In genomic region chr19:40055049-40055448, GRCh38 we compare ENCODE assay signal across 8 cellular contexts. TPM values are rescaled to one million over a fixed set of nuclear protein-coding genes. Genes with fewer than 3 reads are reported as not detected.
A peak's percentile ranks its signal among the peaks of the same experiment; 100 is the strongest.
DNase-seq lines count a peak whose midpoint lies in the region; ATAC-seq and TF ChIP-seq lines count a peak whose summit lies in the region.

No MANE protein-coding gene starts in this region.

- H3K9me3 ChIP-seq in HCT116 (ENCODE audit: control insufficient read depth in 1 of 2, insufficient read depth in 1 of 2, low read depth in 1 of 2, low read length in 2 of 2): peaks cover 9 to 15% of the 10 kb centered on the region in 2 experiments; a peak in 3 of 4 replicates

- no peaks in the 10 kb centered on the region for H3K27me3 ChIP-seq in HCT116 (ENCODE audit: insufficient read depth, low read length)

- intact Hi-C loops in HCT116 (cut with micrococcal nuclease): no loop called here

- no TSS peak for BruUV-seq in HCT116 (replicated peaks; lab: Mats Ljungman, UMichigan)

- no peaks in the 10 kb centered on the region for H3K9me2 ChIP-seq in HCT116 (ENCODE audit: insufficient read depth)

- H3K36me3 Mint-ChIP-seq in activated CD4-positive, alpha-beta memory T cell treated with anti-CD3 and anti-CD28 coated beads, Interleukin-2, amount 10 ng/mL, durations not matched to agents 7 days and 5 days (ENCODE audit: low read depth): peaks cover 54% of the 10 kb centered on the region
- H3K36me3 Mint-ChIP-seq in stimulated activated effector memory CD8-positive, alpha-beta T cell treated with anti-CD3 and anti-CD28 coated beads, Interleukin-12 subunit alpha, Interleukin-12 subunit beta, amount 100 ng/mL, for 72 hours: peaks cover 6% of the 10 kb centered on the region

- H3K4me1 Mint-ChIP-seq in activated CD4-positive, alpha-beta memory T cell treated with anti-CD3 and anti-CD28 coated beads, Interleukin-2, amount 10 ng/mL, durations not matched to agents 7 days and 5 days: peaks cover 43% of the 10 kb centered on the region
- H3K4me1 Mint-ChIP-seq in stimulated activated effector memory CD8-positive, alpha-beta T cell treated with anti-CD3 and anti-CD28 coated beads, Interleukin-12 subunit alpha, Interleukin-12 subunit beta, amount 100 ng/mL, for 72 hours: peaks cover 47% of the 10 kb centered on the region

- no peak overlapping the region for H2AFZ ChIP-seq in HCT116 (ENCODE audit: low read depth, low read length, poor library complexity, severe bottlenecking)

- peak overlapping the region; percentile 90 for H3K4me2 ChIP-seq in HCT116 (ENCODE audit: low read length)

- H3K79me2 ChIP-seq in HCT116 (ENCODE audit: insufficient read depth, low read length): peaks cover 8% of the 10 kb centered on the region

- H3K27ac Mint-ChIP-seq in activated CD4-positive, alpha-beta memory T cell treated with anti-CD3 and anti-CD28 coated beads, Interleukin-2, amount 10 ng/mL, durations not matched to agents 7 days and 5 days: no peak overlapping the region
- peak overlapping the region; percentile 96 for H3K27ac Mint-ChIP-seq in stimulated activated effector memory CD8-positive, alpha-beta T cell treated with anti-CD3 and anti-CD28 coated beads, Interleukin-12 subunit alpha, Interleukin-12 subunit beta, amount 100 ng/mL, for 72 hours

- TF ChIP-seq POLR2A in HCT116 (IDR thresholded peaks at IDR 0.05; ENCODE audit: borderline replicate concordance, extremely low read depth, insufficient read depth, insufficient read length): no peak

- H3K4me3 ChIP-seq in HCT116 (replicated peaks in 1 of 2; ENCODE audit: low read depth in 1 of 2, low read length in 2 of 2) (peak overlapping the region; percentile 79 to 80), iPS-11a (ENCODE audit: low read depth, low read length) (peak overlapping the region; percentile 98)

- H3K9me3 Mint-ChIP-seq in activated CD4-positive, alpha-beta memory T cell treated with anti-CD3 and anti-CD28 coated beads, Interleukin-2, amount 10 ng/mL, durations not matched to agents 7 days and 5 days: peaks cover 30% of the 10 kb centered on the region
- H3K9me3 Mint-ChIP-seq in stimulated activated effector memory CD8-positive, alpha-beta T cell treated with anti-CD3 and anti-CD28 coated beads, Interleukin-12 subunit alpha, Interleukin-12 subunit beta, amount 100 ng/mL, for 72 hours: peaks cover 14% of the 10 kb centered on the region

- no peak for TF ChIP-seq CTCF in HCT116 (IDR thresholded peaks at IDR 0.05 in 2 of 3, conservative IDR thresholded peaks at IDR 0.05 in 1 of 3; ENCODE audit: borderline replicate concordance in 1 of 3, insufficient read depth in 1 of 3, low read depth in 2 of 3, low read length in 2 of 3)

- DNase-seq in HCT116 (ENCODE audit: low read depth, low spot score): no peak
- no peak for DNase-seq in activated CD4-positive, alpha-beta memory T cell treated with anti-CD3 and anti-CD28 coated beads, Interleukin-2, amount 10 ng/mL, durations not matched to agents 7 days and 5 days
- no peak for DNase-seq in stimulated activated effector memory CD8-positive, alpha-beta T cell treated with anti-CD3 and anti-CD28 coated beads, Interleukin-12 subunit alpha, Interleukin-12 subunit beta, amount 100 ng/mL, for 72 hours (ENCODE audit: low spot score in 2 of 2)
- DNase-seq in superior temporal gyrus (ENCODE audit: extremely low spot score): no peak
- no peak for DNase-seq in DMS153 (lab: John Stamatoyannopoulos, UW)
- DNase-seq in COLO829 (ENCODE audit: low spot score): no peak

- no peaks in the 10 kb centered on the region for H4K20me1 ChIP-seq in HCT116 (ENCODE audit: insufficient read depth)

- H3K27me3 Mint-ChIP-seq in activated CD4-positive, alpha-beta memory T cell treated with anti-CD3 and anti-CD28 coated beads, Interleukin-2, amount 10 ng/mL, durations not matched to agents 7 days and 5 days: peaks cover 16% of the 10 kb centered on the region

- no peak overlapping the region for H3K27ac ChIP-seq in HCT116 (ENCODE audit: low read depth, low read length)

- CTCF ChIA-PET in HCT116 (lab: Charles Lee): no interaction called here
- CTCF ChIA-PET in activated CD4-positive, alpha-beta memory T cell treated with anti-CD3 and anti-CD28 coated beads, Interleukin-2, amount 10 ng/mL, durations not matched to agents 7 days and 5 days (lab: Charles Lee): interaction anchor here (0.7 to 3.1 kb wide), 2 partner anchors 85 to 89 kb away, joined by 3 to 10 read pairs; partner anchors contain the start of gene PSMC4

- POLR2A ChIA-PET in HCT116 (lab: Charles Lee): no interaction called here
- POLR2A ChIA-PET in activated CD4-positive, alpha-beta memory T cell treated with anti-CD3 and anti-CD28 coated beads, Interleukin-2, amount 10 ng/mL, durations not matched to agents 7 days and 5 days (lab: Charles Lee): interaction anchor here (1.8 to 1.9 kb wide), 2 partner anchors 59 to 85 kb away, joined by 8 to 10 read pairs; partner anchors contain the start of genes PSMC4 and ZNF546

- ATAC-seq in HCT116 (no peak), HG03571 (IDR thresholded peaks at IDR 0.05; ENCODE audit: unreplicated experiment) (no peak)
- ATAC-seq in stimulated activated effector memory CD8-positive, alpha-beta T cell treated with anti-CD3 and anti-CD28 coated beads, Interleukin-12 subunit alpha, Interleukin-12 subunit beta, amount 100 ng/mL, for 72 hours: no peak

- H3K36me3 ChIP-seq in HCT116 (ENCODE audit: control insufficient read depth in 1 of 2, insufficient read depth in 2 of 2, low read length in 2 of 2): no peaks in the 10 kb centered on the region

- H3K4me3 Mint-ChIP-seq in activated CD4-positive, alpha-beta memory T cell treated with anti-CD3 and anti-CD28 coated beads, Interleukin-2, amount 10 ng/mL, durations not matched to agents 7 days and 5 days: peak overlapping the region; percentile 99
- peak overlapping the region; percentile 99 for H3K4me3 Mint-ChIP-seq in stimulated activated effector memory CD8-positive, alpha-beta T cell treated with anti-CD3 and anti-CD28 coated beads, Interleukin-12 subunit alpha, Interleukin-12 subunit beta, amount 100 ng/mL, for 72 hours

- H3K9ac ChIP-seq in HCT116 (ENCODE audit: low read length): peak overlapping the region; percentile 64; the same call in 1 of the 2 replicates

- H3K4me1 ChIP-seq in HCT116 (ENCODE audit: control insufficient read depth in 1 of 2, insufficient read depth in 2 of 2, low read length in 2 of 2): peaks cover 2 to 17% of the 10 kb centered on the region in 2 experiments; a peak in 1 of 4 replicates

- RAD21 ChIA-PET in HCT116 (lab: Charles Lee; ENCODE audit: low non-redundant PET in 1 of 2, low total read pairs in 2 of 2, uncharacterized antibody in 2 of 2, unreplicated experiment in 2 of 2): no interaction called here

- no peak for TF ChIP-seq RAD21 in HCT116 (IDR thresholded peaks at IDR 0.05; ENCODE audit: low read depth)

TF ChIP-seq in HCT116, 20 proteins besides CTCF, POLR2A, EP300 and RAD21 (continues in another document):
- TF ChIP-seq MAX (IDR thresholded peaks at IDR 0.05) (no peak), POLR2AphosphoS5 (IDR thresholded peaks at IDR 0.05; ENCODE audit: low read depth, low read length) (no peak), ZFX (IDR thresholded peaks at IDR 0.05) (no peak), EGR1 (IDR thresholded peaks at IDR 0.05; ENCODE audit: low read depth) (no peak), JUND (IDR thresholded peaks at IDR 0.05) (no peak), CBX3 (IDR thresholded peaks at IDR 0.05; ENCODE audit: low read depth) (no peak), EZH2 (IDR thresholded peaks at IDR 0.05) (no peak), SRF (IDR thresholded peaks at IDR 0.05; ENCODE audit: low read depth) (no peak), EZH2phosphoT487 (IDR thresholded peaks at IDR 0.05; ENCODE audit: borderline replicate concordance) (no peak), ELF1 (IDR thresholded peaks at IDR 0.05; ENCODE audit: borderline replicate concordance, low read depth) (no peak), SIN3A (IDR thresholded peaks at IDR 0.05; ENCODE audit: low read depth) (no peak), CEBPB (IDR thresholded peaks at IDR 0.05; ENCODE audit: low read depth) (no peak), FOSL1 (IDR thresholded peaks at IDR 0.05; ENCODE audit: low read depth) (no peak)
- TF ChIP-seq, protein P1, sequence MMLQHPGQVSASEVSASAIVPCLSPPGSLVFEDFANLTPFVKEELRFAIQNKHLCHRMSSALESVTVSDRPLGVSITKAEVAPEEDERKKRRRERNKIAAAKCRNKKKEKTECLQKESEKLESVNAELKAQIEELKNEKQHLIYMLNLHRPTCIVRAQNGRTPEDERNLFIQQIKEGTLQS (IDR thresholded peaks at IDR 0.05): no peak
- TF ChIP-seq, protein P2, sequence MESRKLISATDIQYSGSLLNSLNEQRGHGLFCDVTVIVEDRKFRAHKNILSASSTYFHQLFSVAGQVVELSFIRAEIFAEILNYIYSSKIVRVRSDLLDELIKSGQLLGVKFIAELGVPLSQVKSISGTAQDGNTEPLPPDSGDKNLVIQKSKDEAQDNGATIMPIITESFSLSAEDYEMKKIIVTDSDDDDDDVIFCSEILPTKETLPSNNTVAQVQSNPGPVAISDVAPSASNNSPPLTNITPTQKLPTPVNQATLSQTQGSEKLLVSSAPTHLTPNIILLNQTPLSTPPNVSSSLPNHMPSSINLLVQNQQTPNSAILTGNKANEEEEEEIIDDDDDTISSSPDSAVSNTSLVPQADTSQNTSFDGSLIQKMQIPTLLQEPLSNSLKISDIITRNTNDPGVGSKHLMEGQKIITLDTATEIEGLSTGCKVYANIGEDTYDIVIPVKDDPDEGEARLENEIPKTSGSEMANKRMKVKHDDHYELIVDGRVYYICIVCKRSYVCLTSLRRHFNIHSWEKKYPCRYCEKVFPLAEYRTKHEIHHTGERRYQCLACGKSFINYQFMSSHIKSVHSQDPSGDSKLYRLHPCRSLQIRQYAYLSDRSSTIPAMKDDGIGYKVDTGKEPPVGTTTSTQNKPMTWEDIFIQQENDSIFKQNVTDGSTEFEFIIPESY (IDR thresholded peaks at IDR 0.05; ENCODE audit: extremely low read depth, insufficient replicate concordance, low read length): no peak

RNA-seq across cellular contexts. Expression of gene ZNF780B, which starts 1.0 kb away (rescaled TPM):
- total RNA-seq in HCT116 (2021; ENCODE audit: unreplicated experiment): 10.5 TPM
- polyA plus RNA-seq in HCT116 (2012): 2.2 and 2.4 TPM in 2 replicates
- 10 to 100 TPM; 19.9 to 20.1 TPM for total RNA-seq in activated CD4-positive, alpha-beta memory T cell treated with anti-CD3 and anti-CD28 coated beads, Interleukin-2, amount 10 ng/mL, durations not matched to agents 7 days and 5 days

RNA-seq across cellular contexts. Expression of gene ZNF780A, which starts 35.7 kb away (rescaled TPM):
- total RNA-seq in HCT116 (2021; ENCODE audit: unreplicated experiment): 18.9 TPM
- polyA plus RNA-seq in HCT116 (2012): 10.6 and 11.0 TPM in 2 replicates
- total RNA-seq in activated CD4-positive, alpha-beta memory T cell treated with anti-CD3 and anti-CD28 coated beads, Interleukin-2, amount 10 ng/mL, durations not matched to agents 7 days and 5 days: 10 to 100 TPM; 21.3 to 25.3 TPM

RNA-seq across cellular contexts. Expression of gene ZNF546, which starts 58.2 kb away (rescaled TPM):
- total RNA-seq in HCT116 (2021; ENCODE audit: unreplicated experiment): 0.64 TPM
- 0.04 and 0.17 TPM in 2 replicates for polyA plus RNA-seq in HCT116 (2012)
- total RNA-seq in activated CD4-positive, alpha-beta memory T cell treated with anti-CD3 and anti-CD28 coated beads, Interleukin-2, amount 10 ng/mL, durations not matched to agents 7 days and 5 days: 1 to 10 TPM; 6.3 to 7.5 TPM
